In genomic region chr13:100176781-100177389, GRCh38 we compare ENCODE assay signal across 12 cellular contexts.
DNase-seq lines count a peak whose midpoint lies in the region; TF ChIP-seq lines count a peak whose summit lies in the region.
"Had no signal": no experiment of that assay in that cellular context is flagged by ENCODE, and none has a peak within 500 bp of the region (broad histone marks: within the 10 kb centered on the region; RNA-seq: fewer than 3 reads in every experiment).

No MANE protein-coding gene starts in this region.

- H3K4me3 ChIP-seq in adipocyte (ENCODE audit: low read length) (no peak overlapping the region), sigmoid colon (no peak overlapping the region), transverse colon (no peak overlapping the region)

- intact Hi-C loops in sigmoid colon (cut with DNase I): no loop called here
- intact Hi-C loops in transverse colon (cut with DNase I; ENCODE audit: low total_unique reads): no loop called here

- no peaks in the 10 kb centered on the region for H3K9me3 ChIP-seq in adipocyte (ENCODE audit: control insufficient read depth, low read length)
- no peaks in the 10 kb centered on the region for H3K9me3 ChIP-seq in sigmoid colon
- H3K9me3 ChIP-seq in transverse colon: no peaks in the 10 kb centered on the region

- H3K27me3 ChIP-seq in adipocyte (replicated peaks; ENCODE audit: control insufficient read depth, insufficient read depth, low read length) (no peaks in the 10 kb centered on the region), sigmoid colon (no peaks in the 10 kb centered on the region), transverse colon (no peaks in the 10 kb centered on the region)

- 86 to 88% methylated on average over 2 of the region's 2 CpGs for WGBS in sigmoid colon, 2 donors
- 73 to 81% methylated on average over 2 of the region's 2 CpGs for WGBS in transverse colon (ENCODE audit: low coverage in 1 of 2), 2 donors

- H3K9ac ChIP-seq in adipocyte (ENCODE audit: low read length): no peak overlapping the region

- in situ Hi-C loops in transverse colon (cut with MboI; ENCODE audit: low pct_ligation_motif_present in 1 of 4, low pct_unique_long_range_greater_than_20kb in 1 of 4, low sequenced_read_pairs in 3 of 4): no loop called here

- H3K27ac ChIP-seq in sigmoid colon (no peak overlapping the region), transverse colon (no peak overlapping the region)

- H3K27me3 Mint-ChIP-seq in type B pancreatic cell: no peaks in the 10 kb centered on the region
- H3K27me3 Mint-ChIP-seq: activated naive CD8-positive, alpha-beta T cell treated with anti-CD3 and anti-CD28 coated beads, Interleukin-2, amount 10 ng/mL, durations not matched to agents 7 days and 5 days had no signal

- DNase-seq in Daoy (ENCODE audit: low read depth): peak; percentile 5
- DNase-seq in NCI-H1105 treated with DMSO at 0.1 percent for 48 hours (lab: John Stamatoyannopoulos, UW): peak; percentile 56
- peak; percentile 22 for DNase-seq in adipocyte (ENCODE audit: low read depth)
- DNase-seq in kidney tubule cell (ENCODE audit: low spot score): peak; percentile 32
- no peak for DNase-seq in sigmoid colon
- no peak for DNase-seq in ureter (ENCODE audit: low spot score)
- no peak for DNase-seq in transverse colon
- DNase-seq in type B pancreatic cell (ENCODE audit: extremely low spot score, unreplicated experiment): no peak
- DNase-seq: activated CD4-positive, alpha-beta T cell treated with anti-CD3 and anti-CD28 coated beads, Interleukin-2, amount 50 U/mL, for 48 hours; activated naive CD8-positive, alpha-beta T cell treated with anti-CD3 and anti-CD28 coated beads, Interleukin-2, amount 10 ng/mL, durations not matched to agents 7 days and 5 days; left cardiac atrium; NCI-H187 had no signal

- peaks cover 26% of the 10 kb centered on the region for H3K4me1 Mint-ChIP-seq in type B pancreatic cell (ENCODE audit: unreplicated experiment)

- H3K9me3 Mint-ChIP-seq in type B pancreatic cell: peaks cover 5% of the 10 kb centered on the region

- peaks cover 21% of the 10 kb centered on the region for H3K36me3 Mint-ChIP-seq in type B pancreatic cell

- no peak overlapping the region for H3K4me3 Mint-ChIP-seq in type B pancreatic cell
- H3K4me3 Mint-ChIP-seq: activated naive CD8-positive, alpha-beta T cell treated with anti-CD3 and anti-CD28 coated beads, Interleukin-2, amount 10 ng/mL, durations not matched to agents 7 days and 5 days had no signal

- TF ChIP-seq POLR2A in sigmoid colon (IDR thresholded peaks at IDR 0.05) (no peak), transverse colon (IDR thresholded peaks at IDR 0.05) (no peak)

- peaks cover 6% of the 10 kb centered on the region for H3K36me3 ChIP-seq in adipocyte (ENCODE audit: control insufficient read depth, insufficient read depth, low read length, severe bottlenecking)
- H3K36me3 ChIP-seq in sigmoid colon: no peaks in the 10 kb centered on the region
- H3K36me3 ChIP-seq in transverse colon: no peaks in the 10 kb centered on the region

- no peak for TF ChIP-seq CTCF in sigmoid colon (IDR thresholded peaks at IDR 0.05)
- TF ChIP-seq CTCF in transverse colon (IDR thresholded peaks at IDR 0.05): no peak
- TF ChIP-seq CTCF in type B pancreatic cell (conservative IDR thresholded peaks at IDR 0.05): no peak

- no peak overlapping the region for H3K27ac Mint-ChIP-seq in type B pancreatic cell
- H3K27ac Mint-ChIP-seq: activated naive CD8-positive, alpha-beta T cell treated with anti-CD3 and anti-CD28 coated beads, Interleukin-2, amount 10 ng/mL, durations not matched to agents 7 days and 5 days had no signal

- H3K4me1 ChIP-seq in adipocyte (ENCODE audit: control insufficient read depth, insufficient read depth, low read length): peaks cover 19% of the 10 kb centered on the region
- peaks cover 0 to 5% (median 0%) of the 10 kb centered on the region in 4 donors for H3K4me1 ChIP-seq in sigmoid colon
- no peaks in the 10 kb centered on the region for H3K4me1 ChIP-seq in transverse colon

- TF ChIP-seq EP300 in sigmoid colon (IDR thresholded peaks at IDR 0.05): no peak
- TF ChIP-seq EP300 in transverse colon (IDR thresholded peaks at IDR 0.05; ENCODE audit: low read depth): no peak

Comparison
In these comparisons a context has a peak if more than half of its experiments do, and no peak if none do; other contexts are left out.
1. DNase-seq: peak in Daoy (single experiment), NCI-H1105 treated with DMSO at 0.1 percent for 48 hours (single experiment), adipocyte (single experiment) and kidney tubule cell (single experiment); none in sigmoid colon (single experiment), ureter (single experiment), transverse colon (single experiment) and type B pancreatic cell (single experiment).